In the genomic region with DNA sequence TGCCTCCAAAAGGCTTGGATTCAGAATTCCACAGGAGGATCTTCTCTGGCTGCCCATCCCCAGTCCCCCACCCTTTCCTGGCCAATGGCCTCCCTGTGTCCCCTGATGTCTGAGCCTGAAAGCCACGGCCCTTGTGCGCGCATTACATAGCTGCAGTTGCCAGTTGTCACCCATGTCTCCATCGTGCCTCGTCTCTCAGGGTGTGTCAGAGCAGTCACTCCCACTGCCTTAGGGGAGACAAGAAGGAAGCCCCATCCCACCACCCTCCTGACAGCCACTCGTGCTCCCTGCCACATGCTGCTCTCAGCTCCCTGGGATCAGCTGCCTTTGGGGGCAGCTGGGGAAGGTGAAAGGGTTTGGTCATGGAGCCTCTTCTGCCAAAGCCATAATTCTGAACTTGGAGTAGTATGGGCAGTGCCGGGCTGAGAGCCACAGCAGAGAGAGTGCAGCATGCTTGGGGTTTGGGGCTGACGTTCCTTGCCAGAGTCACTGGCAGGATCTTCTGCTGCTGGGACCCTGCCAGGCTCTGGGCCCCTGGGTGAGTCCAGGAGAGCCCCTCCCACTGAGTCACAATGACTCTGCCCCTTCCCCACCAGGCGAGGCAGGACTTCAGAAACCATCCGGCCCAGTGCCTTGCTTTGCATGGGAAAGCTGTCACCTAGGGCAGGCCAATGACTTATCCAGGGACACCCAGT, we compare ENCODE assay signal across 26 cellular contexts.
"Had no signal": no experiment of that assay in that cellular context is flagged by ENCODE, and none has a peak within 500 bp of the region (broad histone marks: within the 10 kb centered on the region; RNA-seq: fewer than 3 reads in every experiment).

No MANE protein-coding gene starts in this region.

- H3K9me3 ChIP-seq: esophagus muscularis mucosa, gastrocnemius medialis, pancreas, prostate gland, transverse colon had no signal

- H3K36me3 Mint-ChIP-seq: activated CD4-positive, alpha-beta memory T cell treated with anti-CD3 and anti-CD28 coated beads for 36 hours; activated naive CD4-positive, alpha-beta T cell treated with anti-CD3 and anti-CD28 coated beads, Interleukin-2, amount 50 U/mL, for 24 hours; naive thymus-derived CD4-positive, alpha-beta T cell had no signal

- H3K27ac ChIP-seq: esophagus muscularis mucosa, gastrocnemius medialis, hepatocyte, pancreas, prostate gland, transverse colon, WERI-Rb-1 had no signal

- H3K27me3 ChIP-seq: esophagus muscularis mucosa, pancreas, transverse colon had no signal

- H3K79me2 ChIP-seq: hepatocyte had no signal

- H3K4me1 Mint-ChIP-seq: activated naive CD4-positive, alpha-beta T cell treated with anti-CD3 and anti-CD28 coated beads, Interleukin-2, amount 50 U/mL, for 24 hours; activated naive CD8-positive, alpha-beta T cell treated with anti-CD3 and anti-CD28 coated beads, Interleukin-2, amount 50 U/mL, for 24 hours; activated T-helper 17 cell treated with anti-CD3 and anti-CD28 coated beads, Interleukin-2, amount 50 U/mL, for 72 hours; naive thymus-derived CD4-positive, alpha-beta T cell had no signal

- H3K27me3 Mint-ChIP-seq: activated naive CD4-positive, alpha-beta T cell treated with anti-CD3 and anti-CD28 coated beads, Interleukin-2, amount 50 U/mL, for 24 hours; activated naive CD8-positive, alpha-beta T cell treated with anti-CD3 and anti-CD28 coated beads, Interleukin-2, amount 50 U/mL, for 24 hours had no signal

- H3K27ac Mint-ChIP-seq: activated CD4-positive, alpha-beta memory T cell treated with anti-CD3 and anti-CD28 coated beads for 36 hours; activated naive CD4-positive, alpha-beta T cell treated with anti-CD3 and anti-CD28 coated beads, Interleukin-2, amount 50 U/mL, for 24 hours; activated naive CD8-positive, alpha-beta T cell treated with anti-CD3 and anti-CD28 coated beads, Interleukin-2, amount 50 U/mL, for 24 hours; activated T-helper 17 cell treated with anti-CD3 and anti-CD28 coated beads, Interleukin-2, amount 50 U/mL, for 72 hours; naive thymus-derived CD4-positive, alpha-beta T cell had no signal

- H3K9me3 Mint-ChIP-seq: activated CD4-positive, alpha-beta memory T cell treated with anti-CD3 and anti-CD28 coated beads for 36 hours; activated naive CD4-positive, alpha-beta T cell treated with anti-CD3 and anti-CD28 coated beads, Interleukin-2, amount 50 U/mL, for 24 hours; activated naive CD8-positive, alpha-beta T cell treated with anti-CD3 and anti-CD28 coated beads, Interleukin-2, amount 50 U/mL, for 24 hours; activated T-cell treated with anti-CD3 and anti-CD28 coated beads, Interleukin-2, amount 50 U/mL, for 4 hours; activated T-helper 17 cell treated with anti-CD3 and anti-CD28 coated beads, Interleukin-2, amount 50 U/mL, for 72 hours had no signal

- FAIRE-seq: bronchial epithelial cell, colon, pancreas had no signal

- H3K36me3 ChIP-seq: esophagus muscularis mucosa, gastrocnemius medialis, pancreas, prostate gland, transverse colon, WERI-Rb-1 had no signal

- H2AFZ ChIP-seq: hepatocyte had no signal

- DNase-seq: activated CD4-positive, alpha-beta memory T cell treated with anti-CD3 and anti-CD28 coated beads for 36 hours; activated CD4-positive, alpha-beta T cell treated with anti-CD3 and anti-CD28 coated beads for 48 hours; activated CD8-positive, alpha-beta memory T cell treated with anti-CD3 and anti-CD28 coated beads, Interleukin-2, amount 50 U/mL, for 4 hours; activated gamma-delta T cell treated with Interleukin-2 at 50 U/mL for 16 hours; activated naive CD8-positive, alpha-beta T cell treated with anti-CD3 and anti-CD28 coated beads, Interleukin-2, amount 50 U/mL, for 24 hours; activated T-cell treated with anti-CD3 and anti-CD28 coated beads, Interleukin-2, amount 50 U/mL, for 4 hours; dermis blood vessel endothelial cell; effector CD4-positive, alpha-beta T cell; gastrocnemius medialis; glutamatergic neuron; islet precursor cell; left ventricle myocardium superior; naive thymus-derived CD4-positive, alpha-beta T cell; stimulated activated CD4-positive, alpha-beta T cell treated with anti-CD3 and anti-CD28 coated beads, Interleukin-2, amount 100 ng/mL, for 48 hours; stimulated activated naive CD4-positive, alpha-beta T cell treated with Interleukin-2 at 50 U/mL for 16 hours; T-helper 9 cell; transverse colon; WERI-Rb-1 had no signal

- H3K4me3 Mint-ChIP-seq: activated CD4-positive, alpha-beta memory T cell treated with anti-CD3 and anti-CD28 coated beads for 36 hours; activated naive CD4-positive, alpha-beta T cell treated with anti-CD3 and anti-CD28 coated beads, Interleukin-2, amount 50 U/mL, for 24 hours; activated naive CD8-positive, alpha-beta T cell treated with anti-CD3 and anti-CD28 coated beads, Interleukin-2, amount 50 U/mL, for 24 hours; activated T-cell treated with anti-CD3 and anti-CD28 coated beads, Interleukin-2, amount 50 U/mL, for 4 hours; activated T-helper 17 cell treated with anti-CD3 and anti-CD28 coated beads, Interleukin-2, amount 50 U/mL, for 72 hours; naive thymus-derived CD4-positive, alpha-beta T cell had no signal

- H3K4me2 ChIP-seq: hepatocyte had no signal

- H3K4me3 ChIP-seq: esophagus muscularis mucosa, gastrocnemius medialis, hepatocyte, pancreas, prostate gland, transverse colon had no signal

- H3K4me1 ChIP-seq: esophagus muscularis mucosa, gastrocnemius medialis, pancreas, prostate gland, transverse colon had no signal
